1 cellular context compared by ENCODE assay signal in genomic region chr17:39450051-39450450, GRCh38.
TF ChIP-seq lines count a peak whose summit lies in the region.

No MANE protein-coding gene starts in this region.

TF ChIP-seq in GM12878, 131 proteins besides CTCF, POLR2A, EP300 and RAD21:
- no peak for TF ChIP-seq NR2F1 (conservative IDR thresholded peaks at IDR 0.05)
- TF ChIP-seq MLLT1 (IDR thresholded peaks at IDR 0.05): peak; percentile 69
TF ChIP-seq in GM12878: peak in this region for 1.
